Comparison of ENCODE assay signal across 8 cellular contexts in genomic region chr15:62090988-62091387, GRCh38. TPM values are rescaled to one million over a fixed set of nuclear protein-coding genes. Genes with fewer than 3 reads are reported as not detected.
"Had no signal": no experiment of that assay in that cellular context is flagged by ENCODE, and none has a peak within 500 bp of the region (broad histone marks: within the 10 kb centered on the region; RNA-seq: fewer than 3 reads in every experiment).

No MANE protein-coding gene starts in this region.

- H3K36me3 Mint-ChIP-seq: IgD-negative memory B cell had no signal

- DNase-seq: IMR-90, KBM-7, KG1 had no signal

- H3K27me3 Mint-ChIP-seq: IgD-negative memory B cell had no signal

- H3K27ac Mint-ChIP-seq: IgD-negative memory B cell had no signal

- H3K4me3 Mint-ChIP-seq: IgD-negative memory B cell had no signal

- H3K27ac ChIP-seq: HL-60 had no signal

- FAIRE-seq: HepG2, HTR-8/SVneo had no signal

- H3K4me1 Mint-ChIP-seq: IgD-negative memory B cell had no signal

- ATAC-seq: HepG2 had no signal

RNA-seq across cellular contexts. Expression of gene C2CD4A, which starts 24.2 kb away (rescaled TPM):
- total RNA-seq: HT1080, IMR-90 had no signal
- polyA plus RNA-seq: HepG2, IgD-negative memory B cell, IMR-90 had no signal
